ENCODE assay signal across 8 cellular contexts in the genomic region with DNA sequence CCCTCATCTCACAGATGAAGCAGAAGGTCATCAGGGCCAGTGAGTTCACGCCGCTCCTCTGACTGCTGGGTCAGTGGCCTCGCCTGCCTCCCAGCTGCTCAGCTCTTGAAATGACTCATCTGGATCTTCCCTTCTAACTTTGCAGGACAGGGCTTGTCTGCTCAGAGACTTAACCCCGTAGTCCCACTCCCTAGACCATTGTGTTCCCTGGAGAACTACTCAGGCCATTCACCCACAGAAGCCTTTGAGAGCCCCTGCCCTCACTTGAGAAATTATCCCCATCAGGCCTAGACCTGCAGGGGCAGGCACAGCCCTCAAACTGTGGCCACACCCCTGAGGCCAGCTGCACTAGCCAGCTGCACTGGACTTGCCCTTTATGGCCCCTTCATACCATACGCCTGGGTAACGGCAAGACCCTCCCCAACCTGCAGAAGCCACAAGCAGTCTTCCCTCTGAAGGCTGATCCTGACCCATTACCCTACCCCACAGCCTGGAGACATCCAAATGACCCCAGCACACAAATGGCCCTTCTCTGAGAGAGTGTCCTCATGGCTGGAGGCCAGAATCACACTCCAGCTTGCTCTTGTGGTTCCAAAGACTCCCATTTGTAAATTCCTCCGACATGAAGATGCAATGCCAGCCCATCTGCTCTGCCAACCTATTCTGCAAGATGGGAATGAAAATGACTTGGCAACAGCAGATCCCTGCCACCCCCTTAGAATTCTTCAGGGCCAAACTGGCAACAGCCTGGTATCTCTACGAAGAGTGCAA. TPM values are rescaled to one million over a fixed set of nuclear protein-coding genes. Genes with fewer than 3 reads are reported as not detected.
DNase-seq lines count a peak whose midpoint lies in the region; ATAC-seq, FAIRE-seq and TF ChIP-seq lines count a peak whose summit lies in the region.

No MANE protein-coding gene starts in this region.

- peaks cover 37% of the 10 kb centered on the region for H3K4me1 ChIP-seq in foreskin keratinocyte
- peaks cover 82 to 88% (median 84%) of the 10 kb centered on the region in 3 donors for H3K4me1 ChIP-seq in skeletal muscle tissue (ENCODE audit: control insufficient read depth in 3 of 3, insufficient read depth in 3 of 3, low read length in 3 of 3)
- peaks cover 11 to 20% of the 10 kb centered on the region in 2 donors for H3K4me1 ChIP-seq in ascending aorta

- TF ChIP-seq CTCF in foreskin keratinocyte (conservative IDR thresholded peaks at IDR 0.05) (no peak), ascending aorta (IDR thresholded peaks at IDR 0.05) (no peak)

- H3K9me3 ChIP-seq in skeletal muscle tissue (ENCODE audit: control insufficient read depth in 3 of 3, low read length in 3 of 3): no peaks in the 10 kb centered on the region
- H3K9me3 ChIP-seq in ascending aorta: no peaks in the 10 kb centered on the region

- no peak for FAIRE-seq in RCC 7860 (lab: Jason Lieb, UNC)

- H3K4me3 ChIP-seq in skeletal muscle tissue (ENCODE audit: low read length in 3 of 3): peak overlapping the region in 2 of 3 donors; percentile 6 to 45
- no peak overlapping the region for H3K4me3 ChIP-seq in ascending aorta

- no peaks in the 10 kb centered on the region for H3K27me3 ChIP-seq in foreskin keratinocyte
- no peaks in the 10 kb centered on the region for H3K27me3 ChIP-seq in skeletal muscle tissue (ENCODE audit: control insufficient read depth in 3 of 3, insufficient read depth in 3 of 3, low read length in 3 of 3)
- no peaks in the 10 kb centered on the region for H3K27me3 ChIP-seq in ascending aorta

- peak; percentile 62 for DNase-seq in CD1c-positive myeloid dendritic cell (ENCODE audit: extremely low spot score)
- peak; percentile 44 for DNase-seq in RCC 7860 (ENCODE audit: low spot score)
- peak; percentile 88 to 93 for DNase-seq in foreskin keratinocyte
- no peak for DNase-seq in ascending aorta (ENCODE audit: low spot score in 2 of 2)
- no peak for DNase-seq in GF-D8 (lab: John Stamatoyannopoulos, UW)

- H3K9ac ChIP-seq in skeletal muscle tissue (ENCODE audit: low read depth in 1 of 3, low read length in 3 of 3): peak overlapping the region; percentile 11 to 69 (median 48)

- intact Hi-C loops in ascending aorta (cut with DNase I): no loop called here

- H3K36me3 ChIP-seq in skeletal muscle tissue (ENCODE audit: control insufficient read depth in 3 of 3, insufficient read depth in 3 of 3, low read length in 3 of 3): no peaks in the 10 kb centered on the region
- no peaks in the 10 kb centered on the region for H3K36me3 ChIP-seq in ascending aorta

- ATAC-seq in GM21423 (IDR thresholded peaks at IDR 0.05; ENCODE audit: unreplicated experiment) (peak; percentile 51), foreskin keratinocyte (peak; percentile 85), GM19467 (IDR thresholded peaks at IDR 0.05; ENCODE audit: unreplicated experiment) (no peak)

- H3K27ac ChIP-seq in foreskin keratinocyte: no peak overlapping the region
- H3K27ac ChIP-seq in skeletal muscle tissue (ENCODE audit: low read depth, low read length): peak overlapping the region; percentile 72
- no peak overlapping the region for H3K27ac ChIP-seq in ascending aorta

RNA-seq across cellular contexts. Expression of a gene that starts 33.2 kb away (rescaled TPM):
- 0.04 TPM in 1 of 2 replicates, not detected in the other for total RNA-seq in foreskin keratinocyte
- polyA plus RNA-seq in foreskin keratinocyte: 0.02 and 0.03 TPM in 2 replicates
- total RNA-seq in skeletal muscle tissue: 45.9 TPM
- 36.8 TPM for total RNA-seq in ascending aorta

RNA-seq across cellular contexts. Expression of a gene that starts 58.6 kb away (rescaled TPM):
- 125 TPM in 2 replicates for total RNA-seq in foreskin keratinocyte
- 71.4 and 86.1 TPM in 2 replicates for polyA plus RNA-seq in foreskin keratinocyte
- 41.8 TPM for total RNA-seq in skeletal muscle tissue
- total RNA-seq in ascending aorta: 58.9 TPM

Comparison
In these comparisons a context has a peak if more than half of its experiments do, and no peak if none do; other contexts are left out.
1. DNase-seq: peak in CD1c-positive myeloid dendritic cell (single experiment), RCC 7860 (single experiment) and foreskin keratinocyte (2 of 2); none in ascending aorta (0 of 2) and GF-D8 (single experiment).
2. H3K4me3 ChIP-seq: peak in skeletal muscle tissue (2 of 3); none in ascending aorta (0 of 2).
3. RNA of a gene that starts 33.2 kb away (total RNA-seq): 45.9 TPM in skeletal muscle tissue (single experiment) and 36.8 TPM in ascending aorta (single experiment); 0.04 TPM in foreskin keratinocyte; every median in the first group is over 10 times any median in the second.